ENCODE assay signal across 1 cellular context in the genomic region with DNA sequence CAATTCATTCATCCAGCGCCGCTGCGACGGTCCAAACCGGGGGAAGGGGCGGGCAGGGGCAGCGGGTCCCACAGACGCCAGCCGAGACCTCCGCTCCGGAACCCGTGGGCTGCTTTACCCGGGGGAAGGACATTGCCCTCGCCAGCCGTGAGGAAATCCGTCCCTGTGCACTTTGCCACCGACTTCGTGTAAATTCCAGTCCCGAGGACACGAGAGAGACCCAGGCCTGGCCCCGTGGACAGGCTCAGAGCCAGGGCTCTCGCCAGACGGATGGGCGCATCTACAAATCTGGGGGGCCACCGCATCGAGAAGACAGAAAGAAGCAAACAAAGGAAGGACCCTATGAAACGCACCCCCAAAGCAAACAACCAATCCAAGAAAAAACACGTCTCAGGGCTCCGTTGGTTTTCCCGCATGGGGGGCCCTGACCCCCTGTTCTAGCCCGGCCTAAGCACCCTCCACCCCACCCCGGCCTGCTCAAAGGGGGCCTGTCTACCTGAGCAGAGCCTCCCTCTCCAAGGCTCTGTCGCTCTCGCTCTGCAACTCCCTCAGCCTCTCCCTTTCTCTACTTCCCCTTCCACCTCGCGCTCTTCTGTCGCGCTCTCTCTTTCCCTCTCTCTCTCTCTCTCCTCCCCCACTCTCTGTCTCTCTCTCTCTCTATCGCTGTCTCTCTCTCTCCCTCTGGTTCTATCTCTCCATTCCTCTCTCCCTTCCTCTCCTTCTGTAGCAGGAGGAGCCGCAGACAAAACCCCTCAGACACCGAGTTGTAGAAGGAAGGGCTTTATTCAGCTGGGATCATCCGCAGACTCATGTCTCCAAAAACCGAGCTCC.
TF ChIP-seq lines count a peak whose summit lies in the region.

No MANE protein-coding gene starts in this region.

TF ChIP-seq in K562, 482 proteins besides CTCF, POLR2A, EP300 and RAD21:
- no peak for TF ChIP-seq PHB (CRISPR knock-in tag; IDR thresholded peaks at IDR 0.05)
- TF ChIP-seq, protein P1, sequence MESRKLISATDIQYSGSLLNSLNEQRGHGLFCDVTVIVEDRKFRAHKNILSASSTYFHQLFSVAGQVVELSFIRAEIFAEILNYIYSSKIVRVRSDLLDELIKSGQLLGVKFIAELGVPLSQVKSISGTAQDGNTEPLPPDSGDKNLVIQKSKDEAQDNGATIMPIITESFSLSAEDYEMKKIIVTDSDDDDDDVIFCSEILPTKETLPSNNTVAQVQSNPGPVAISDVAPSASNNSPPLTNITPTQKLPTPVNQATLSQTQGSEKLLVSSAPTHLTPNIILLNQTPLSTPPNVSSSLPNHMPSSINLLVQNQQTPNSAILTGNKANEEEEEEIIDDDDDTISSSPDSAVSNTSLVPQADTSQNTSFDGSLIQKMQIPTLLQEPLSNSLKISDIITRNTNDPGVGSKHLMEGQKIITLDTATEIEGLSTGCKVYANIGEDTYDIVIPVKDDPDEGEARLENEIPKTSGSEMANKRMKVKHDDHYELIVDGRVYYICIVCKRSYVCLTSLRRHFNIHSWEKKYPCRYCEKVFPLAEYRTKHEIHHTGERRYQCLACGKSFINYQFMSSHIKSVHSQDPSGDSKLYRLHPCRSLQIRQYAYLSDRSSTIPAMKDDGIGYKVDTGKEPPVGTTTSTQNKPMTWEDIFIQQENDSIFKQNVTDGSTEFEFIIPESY (CRISPR knock-in tag; IDR thresholded peaks at IDR 0.05), result peak; percentile 49; the same call in 1 of the 2 replicates
